ENCODE assay signal across 2 cellular contexts in genomic region chr17:63498621-63499195, GRCh38.
TF ChIP-seq lines count a peak whose summit lies in the region.

No MANE protein-coding gene starts in this region.

TF ChIP-seq in GM23338, 12 proteins besides CTCF, POLR2A, EP300 and RAD21 (continued from another document):
- TF ChIP-seq, protein P1, sequence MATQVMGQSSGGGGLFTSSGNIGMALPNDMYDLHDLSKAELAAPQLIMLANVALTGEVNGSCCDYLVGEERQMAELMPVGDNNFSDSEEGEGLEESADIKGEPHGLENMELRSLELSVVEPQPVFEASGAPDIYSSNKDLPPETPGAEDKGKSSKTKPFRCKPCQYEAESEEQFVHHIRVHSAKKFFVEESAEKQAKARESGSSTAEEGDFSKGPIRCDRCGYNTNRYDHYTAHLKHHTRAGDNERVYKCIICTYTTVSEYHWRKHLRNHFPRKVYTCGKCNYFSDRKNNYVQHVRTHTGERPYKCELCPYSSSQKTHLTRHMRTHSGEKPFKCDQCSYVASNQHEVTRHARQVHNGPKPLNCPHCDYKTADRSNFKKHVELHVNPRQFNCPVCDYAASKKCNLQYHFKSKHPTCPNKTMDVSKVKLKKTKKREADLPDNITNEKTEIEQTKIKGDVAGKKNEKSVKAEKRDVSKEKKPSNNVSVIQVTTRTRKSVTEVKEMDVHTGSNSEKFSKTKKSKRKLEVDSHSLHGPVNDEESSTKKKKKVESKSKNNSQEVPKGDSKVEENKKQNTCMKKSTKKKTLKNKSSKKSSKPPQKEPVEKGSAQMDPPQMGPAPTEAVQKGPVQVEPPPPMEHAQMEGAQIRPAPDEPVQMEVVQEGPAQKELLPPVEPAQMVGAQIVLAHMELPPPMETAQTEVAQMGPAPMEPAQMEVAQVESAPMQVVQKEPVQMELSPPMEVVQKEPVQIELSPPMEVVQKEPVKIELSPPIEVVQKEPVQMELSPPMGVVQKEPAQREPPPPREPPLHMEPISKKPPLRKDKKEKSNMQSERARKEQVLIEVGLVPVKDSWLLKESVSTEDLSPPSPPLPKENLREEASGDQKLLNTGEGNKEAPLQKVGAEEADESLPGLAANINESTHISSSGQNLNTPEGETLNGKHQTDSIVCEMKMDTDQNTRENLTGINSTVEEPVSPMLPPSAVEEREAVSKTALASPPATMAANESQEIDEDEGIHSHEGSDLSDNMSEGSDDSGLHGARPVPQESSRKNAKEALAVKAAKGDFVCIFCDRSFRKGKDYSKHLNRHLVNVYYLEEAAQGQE (IDR thresholded peaks at IDR 0.05; ENCODE audit: unreplicated experiment) = no peak
- TF ChIP-seq EZH2phosphoT487 (IDR thresholded peaks at IDR 0.05; ENCODE audit: unreplicated experiment) (no peak), ZNF462 (CRISPR knock-in tag; IDR thresholded peaks at IDR 0.05) (no peak), POLR2AphosphoS5 (IDR thresholded peaks at IDR 0.05; ENCODE audit: low read depth) (no peak), NANOG (IDR thresholded peaks at IDR 0.05; ENCODE audit: borderline replicate concordance) (no peak), CREB1 (CRISPR knock-in tag; IDR thresholded peaks at IDR 0.05; ENCODE audit: low read depth) (no peak), STAT1 (IDR thresholded peaks at IDR 0.05; ENCODE audit: unreplicated experiment) (no peak), ZNF331 (CRISPR knock-in tag; IDR thresholded peaks at IDR 0.05; ENCODE audit: low read depth) (no peak), ZNF114 (CRISPR knock-in tag; IDR thresholded peaks at IDR 0.05) (no peak), EZH2 (IDR thresholded peaks at IDR 0.05; ENCODE audit: low read depth, unreplicated experiment) (no peak)
- TF ChIP-seq, protein P2, sequence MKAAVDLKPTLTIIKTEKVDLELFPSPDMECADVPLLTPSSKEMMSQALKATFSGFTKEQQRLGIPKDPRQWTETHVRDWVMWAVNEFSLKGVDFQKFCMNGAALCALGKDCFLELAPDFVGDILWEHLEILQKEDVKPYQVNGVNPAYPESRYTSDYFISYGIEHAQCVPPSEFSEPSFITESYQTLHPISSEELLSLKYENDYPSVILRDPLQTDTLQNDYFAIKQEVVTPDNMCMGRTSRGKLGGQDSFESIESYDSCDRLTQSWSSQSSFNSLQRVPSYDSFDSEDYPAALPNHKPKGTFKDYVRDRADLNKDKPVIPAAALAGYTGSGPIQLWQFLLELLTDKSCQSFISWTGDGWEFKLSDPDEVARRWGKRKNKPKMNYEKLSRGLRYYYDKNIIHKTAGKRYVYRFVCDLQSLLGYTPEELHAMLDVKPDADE (IDR thresholded peaks at IDR 0.05) = no peak

TF ChIP-seq in WTC11, 78 proteins besides CTCF, POLR2A, EP300 and RAD21 (continued from another document):
- no peak for TF ChIP-seq USF2 (CRISPR knock-in tag; IDR thresholded peaks at IDR 0.05)
- TF ChIP-seq SMAD4 (CRISPR knock-in tag; IDR thresholded peaks at IDR 0.05) = no peak
- TF ChIP-seq ZNF263 (CRISPR knock-in tag; IDR thresholded peaks at IDR 0.05; ENCODE audit: low read depth) = no peak
- no peak for TF ChIP-seq ZNF219 (CRISPR knock-in tag; IDR thresholded peaks at IDR 0.05; ENCODE audit: borderline replicate concordance)
- TF ChIP-seq ATF1 (CRISPR knock-in tag; IDR thresholded peaks at IDR 0.05) = no peak
- TF ChIP-seq NFATC4 (CRISPR knock-in tag; IDR thresholded peaks at IDR 0.05) = no peak
- no peak for TF ChIP-seq E2F5 (CRISPR knock-in tag; IDR thresholded peaks at IDR 0.05)
- no peak for TF ChIP-seq ZNF671 (CRISPR knock-in tag; IDR thresholded peaks at IDR 0.05)
- no peak for TF ChIP-seq GTF2I (CRISPR knock-in tag; conservative IDR thresholded peaks at IDR 0.05)
- TF ChIP-seq ETV6 (CRISPR knock-in tag; IDR thresholded peaks at IDR 0.05) = no peak
- no peak for TF ChIP-seq ZBTB43 (CRISPR knock-in tag; IDR thresholded peaks at IDR 0.05)
- no peak for TF ChIP-seq ESRRA (CRISPR knock-in tag; IDR thresholded peaks at IDR 0.05; ENCODE audit: borderline replicate concordance)
- TF ChIP-seq ELF4 (CRISPR knock-in tag; IDR thresholded peaks at IDR 0.05; ENCODE audit: low read depth) = no peak
